Comparison of ENCODE assay signal across 17 cellular contexts in the genomic region with DNA sequence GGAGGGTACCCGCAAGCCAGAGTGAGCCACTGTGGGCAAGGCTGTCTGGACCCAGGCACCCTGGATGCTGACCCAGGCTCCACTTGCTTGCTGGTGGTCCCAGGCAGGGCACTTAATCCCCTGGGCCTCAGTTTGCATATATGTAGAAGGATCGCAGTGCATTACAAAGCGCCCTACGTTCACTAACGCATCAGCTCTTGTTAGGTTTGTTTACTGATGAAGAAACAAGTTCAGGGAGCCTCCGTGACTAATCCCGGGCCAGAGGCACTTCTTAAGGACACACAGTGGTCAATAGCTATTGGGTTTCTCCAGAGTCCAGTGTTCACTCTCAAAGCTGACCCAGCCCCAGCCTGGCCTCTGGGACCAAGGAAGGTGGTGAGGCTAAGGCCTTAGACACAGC.
DNase-seq lines count a peak whose midpoint lies in the region; ATAC-seq and TF ChIP-seq lines count a peak whose summit lies in the region.
"Had no signal": no experiment of that assay in that cellular context is flagged by ENCODE, and none has a peak within 500 bp of the region (broad histone marks: within the 10 kb centered on the region; RNA-seq: fewer than 3 reads in every experiment).

No MANE protein-coding gene starts in this region.

- H3K79me1 ChIP-seq in mesendoderm (ENCODE audit: low read length), result no peaks in the 10 kb centered on the region

- H3K23ac ChIP-seq in mesendoderm (ENCODE audit: low read length), result no peak overlapping the region

- H2BK120ac ChIP-seq in mesendoderm (ENCODE audit: low read depth, low read length), result no peak overlapping the region

- H3K79me2 ChIP-seq in mesendoderm (ENCODE audit: control insufficient read depth, insufficient read depth, low read length), result no peaks in the 10 kb centered on the region

- H3K4me2 ChIP-seq in mesendoderm (ENCODE audit: low read length), result no peak overlapping the region

- intact Hi-C loops in heart right ventricle (cut with DNase I), result loop anchor here in 1 of 10 donors (5.0 kb wide), 1 partner anchor 41 kb away; no protein-coding TSS in a partner anchor
- intact Hi-C loops in left ventricle myocardium superior (cut with micrococcal nuclease), result no loop called here
- intact Hi-C loops in head of caudate nucleus (cut with DNase I), result no loop called here

- H3K9me3 ChIP-seq in heart right ventricle, result peaks cover 0 to 2% (median 0%) of the 10 kb centered on the region in 11 donors
- H3K9me3 ChIP-seq in MG63, result no peaks in the 10 kb centered on the region

- H3K36me3 ChIP-seq in heart right ventricle, result no peaks in the 10 kb centered on the region
- no peaks in the 10 kb centered on the region for H3K36me3 ChIP-seq in mesendoderm (ENCODE audit: control insufficient read depth, insufficient read depth, low read length)
- no peaks in the 10 kb centered on the region for H3K36me3 ChIP-seq in MG63

- H3K4me1 ChIP-seq in heart right ventricle (peaks cover 3 to 33% (median 19%) of the 10 kb centered on the region in 9 donors), mesendoderm (ENCODE audit: control insufficient read depth, low read depth, low read length) (peaks cover 8% of the 10 kb centered on the region)

- no peak overlapping the region for H4K8ac ChIP-seq in mesendoderm (ENCODE audit: low read depth, low read length)

- H3K27me3 ChIP-seq in heart right ventricle, result no peaks in the 10 kb centered on the region
- H3K27me3 ChIP-seq in mesendoderm (ENCODE audit: insufficient read depth, low read length, poor library complexity), result no peaks in the 10 kb centered on the region
- no peaks in the 10 kb centered on the region for H3K27me3 ChIP-seq in MG63

- H2AK5ac ChIP-seq in mesendoderm (ENCODE audit: low read length), result no peak overlapping the region

- no peak overlapping the region for H4K5ac ChIP-seq in mesendoderm (ENCODE audit: low read length)

- H3K4ac ChIP-seq in mesendoderm (ENCODE audit: low read depth, low read length), result peak overlapping the region; percentile 64

- peak in 1 of 8 donors; percentile 24 for ATAC-seq in heart right ventricle
- no peak for ATAC-seq in left ventricle myocardium superior
- ATAC-seq in GM19463 (IDR thresholded peaks at IDR 0.05; ENCODE audit: unreplicated experiment), result no peak
- ATAC-seq: Panc1; stimulated activated naive CD8-positive, alpha-beta T cell treated with anti-CD3 and anti-CD28 coated beads, Interleukin-15, amount 100 ng/mL, for 72 hours had no signal

- H3K27ac ChIP-seq in heart right ventricle (peak overlapping the region in 8 of 10 donors; percentile 26 to 95 (median 86)), mesendoderm (ENCODE audit: low read depth, low read length) (no peak overlapping the region)

- H2BK15ac ChIP-seq in mesendoderm (replicated peaks; ENCODE audit: low read depth), result no peak overlapping the region

- TF ChIP-seq CTCF in heart right ventricle (IDR thresholded peaks at IDR 0.05) (no peak), epithelial cell of esophagus (IDR thresholded peaks at IDR 0.05; ENCODE audit: insufficient read depth, low read depth, low read length, missing control alignments) (no peak), GM20000 (IDR thresholded peaks at IDR 0.05; ENCODE audit: extremely low read depth, missing control alignments) (no peak)

- no peak overlapping the region for H3K9ac ChIP-seq in mesendoderm (ENCODE audit: low read length)

- peak overlapping the region; percentile 69 for H3K18ac ChIP-seq in mesendoderm (ENCODE audit: low read length)

- H2BK5ac ChIP-seq in mesendoderm (ENCODE audit: low read length), result no peak overlapping the region

- H3K56ac ChIP-seq in mesendoderm (ENCODE audit: low read length), result no peak overlapping the region

- H3K4me3 ChIP-seq in heart right ventricle, result no peak overlapping the region
- no peak overlapping the region for H3K4me3 ChIP-seq in epithelial cell of esophagus (ENCODE audit: low read length)
- no peak overlapping the region for H3K4me3 ChIP-seq in mesendoderm (ENCODE audit: low read length)
- H3K4me3 ChIP-seq in MG63, result no peak overlapping the region

- DNase-seq in heart right ventricle (no peak), left ventricle myocardium superior (no peak), epithelial cell of esophagus (ENCODE audit: low read depth) (peak; percentile 34), mesendoderm (no peak), GM20000 (ENCODE audit: low spot score) (no peak), MG63 (no peak), head of caudate nucleus (no peak)
- DNase-seq: ACHN; activated CD4-positive, alpha-beta T cell treated with anti-CD3 and anti-CD28 coated beads for 48 hours; dermis blood vessel endothelial cell; GOT3; NCI-H187; NCI-H526; stimulated activated naive CD8-positive, alpha-beta T cell treated with anti-CD3 and anti-CD28 coated beads, Interleukin-15, amount 100 ng/mL, for 72 hours; T-helper 2 cell had no signal

- WGBS in heart right ventricle, 2 donors, result 85 to 92% methylated on average over 7 of the region's 7 CpGs
- WGBS in mesendoderm (ENCODE audit: extremely low coverage, insufficient coverage, low lambda C conversion rate), result no CpG with 5 or more reads among the region's 7 CpGs
